ENCODE assay signal across 17 cellular contexts in the genomic region with DNA sequence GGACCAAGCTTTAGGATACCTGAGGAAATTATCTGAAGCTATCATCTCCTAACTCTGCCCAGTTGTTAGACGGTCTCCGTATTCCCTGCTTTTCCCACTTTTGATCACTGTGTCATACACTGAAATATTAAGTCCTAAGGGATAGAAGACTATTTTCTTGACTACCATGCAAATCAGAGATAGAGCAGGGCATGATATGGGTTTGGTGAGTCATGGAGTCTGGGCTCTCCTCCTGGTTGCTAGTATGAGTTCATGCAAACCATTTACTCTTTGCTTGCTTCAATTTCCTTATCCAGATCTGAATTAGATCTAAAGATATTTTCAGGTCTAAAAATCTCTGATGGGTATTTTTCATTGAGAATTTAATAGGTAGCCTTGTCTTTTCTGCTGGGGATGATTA. TPM values are rescaled to one million over a fixed set of nuclear protein-coding genes. Genes with fewer than 3 reads are reported as not detected.
A peak's percentile ranks its signal among the peaks of the same experiment; 100 is the strongest.
DNase-seq lines count a peak whose midpoint lies in the region; ATAC-seq and TF ChIP-seq lines count a peak whose summit lies in the region.
"Had no signal": no experiment of that assay in that cellular context is flagged by ENCODE, and none has a peak within 500 bp of the region (broad histone marks: within the 10 kb centered on the region; RNA-seq: fewer than 3 reads in every experiment).

No MANE protein-coding gene starts in this region.

- H2AFZ ChIP-seq in fibroblast of lung (ENCODE audit: low read length), result no peak overlapping the region
- no peak overlapping the region for H2AFZ ChIP-seq in osteoblast (ENCODE audit: low read length)

- no peaks in the 10 kb centered on the region for H3K27me3 ChIP-seq in RWPE2 (ENCODE audit: insufficient read depth, poor library complexity, severe bottlenecking)
- no peaks in the 10 kb centered on the region for H3K27me3 ChIP-seq in fibroblast of lung (ENCODE audit: control insufficient read depth, insufficient read depth, low read length)
- H3K27me3 ChIP-seq in osteoblast (ENCODE audit: insufficient read depth, low read length), result no peaks in the 10 kb centered on the region
- H3K27me3 ChIP-seq: Peyer's patch, upper lobe of left lung had no signal

- ATAC-seq in RWPE2 (ENCODE audit: low read depth) (peak; percentile 63), HG03442 (IDR thresholded peaks at IDR 0.05; ENCODE audit: unreplicated experiment) (no peak)
- ATAC-seq: left colon had no signal

- H3K4me2 ChIP-seq in fibroblast of lung (ENCODE audit: extremely low read depth, insufficient read depth, low read length) (no peak overlapping the region), osteoblast (ENCODE audit: insufficient read depth, low read length) (no peak overlapping the region)

- TF ChIP-seq CTCF in RWPE2 (IDR thresholded peaks at IDR 0.05; ENCODE audit: poor library complexity, severe bottlenecking) (no peak), fibroblast of lung (conservative IDR thresholded peaks at IDR 0.05 in 1 of 2, IDR thresholded peaks at IDR 0.05 in 1 of 2; ENCODE audit: low read depth in 1 of 2, low read length in 2 of 2) (no peak), osteoblast (IDR thresholded peaks at IDR 0.05; ENCODE audit: extremely low read depth, low read depth, low read length) (no peak)

- H4K20me1 ChIP-seq in fibroblast of lung (ENCODE audit: control insufficient read depth, extremely low read depth, insufficient read depth, low read length) (no peaks in the 10 kb centered on the region), osteoblast (ENCODE audit: insufficient read depth, low read length) (peaks cover 24% of the 10 kb centered on the region)

- H3K4me3 ChIP-seq in RWPE2 (ENCODE audit: severe bottlenecking), result no peak overlapping the region
- no peak overlapping the region for H3K4me3 ChIP-seq in fibroblast of lung (replicated peaks in 1 of 4; ENCODE audit: control extremely low read depth in 1 of 4, insufficient read depth in 1 of 4, low read depth in 3 of 4, low read length in 4 of 4)
- H3K4me3 ChIP-seq in osteoblast (ENCODE audit: insufficient read depth, low read length), result no peak overlapping the region
- H3K4me3 ChIP-seq: Peyer's patch, upper lobe of left lung had no signal

- no peaks in the 10 kb centered on the region for H3K9me3 ChIP-seq in RWPE2 (ENCODE audit: severe bottlenecking)
- H3K9me3 ChIP-seq in fibroblast of lung (ENCODE audit: control insufficient read depth, insufficient read depth, low read depth, low read length), result no peaks in the 10 kb centered on the region
- no peaks in the 10 kb centered on the region for H3K9me3 ChIP-seq in osteoblast (ENCODE audit: low read depth, low read length)
- H3K9me3 ChIP-seq: Peyer's patch, upper lobe of left lung had no signal

- H3K27ac ChIP-seq in RWPE2 (ENCODE audit: poor library complexity, severe bottlenecking) (no peak overlapping the region), fibroblast of lung (ENCODE audit: insufficient read depth, low read length) (no peak overlapping the region), osteoblast (ENCODE audit: low read depth, low read length) (peak overlapping the region; percentile 24)
- H3K27ac ChIP-seq: Peyer's patch, upper lobe of left lung had no signal

- peaks cover 11% of the 10 kb centered on the region for H3K4me1 ChIP-seq in RWPE2 (ENCODE audit: insufficient read depth, poor library complexity, severe bottlenecking)
- no peaks in the 10 kb centered on the region for H3K4me1 ChIP-seq in fibroblast of lung (ENCODE audit: control insufficient read depth, extremely low read depth, insufficient read depth, low read length)
- peaks cover 12% of the 10 kb centered on the region for H3K4me1 ChIP-seq in osteoblast (ENCODE audit: insufficient read depth, low read length)
- H3K4me1 ChIP-seq: Peyer's patch, upper lobe of left lung had no signal

- H3K79me2 ChIP-seq in fibroblast of lung (ENCODE audit: control insufficient read depth, insufficient read depth, low read length) (peaks cover 61% of the 10 kb centered on the region), osteoblast (ENCODE audit: insufficient read depth, low read length) (peaks cover 68% of the 10 kb centered on the region)

- H3K9ac ChIP-seq in fibroblast of lung (ENCODE audit: insufficient read depth, low read length), result no peak overlapping the region

- peak; percentile 15 for DNase-seq in GM04504 (ENCODE audit: low read depth)
- DNase-seq in RWPE2 (ENCODE audit: low spot score), result no peak
- DNase-seq in fibroblast of lung (ENCODE audit: low read depth in 2 of 2), result peak; percentile 50 to 85
- peak; percentile 95 for DNase-seq in osteoblast (ENCODE audit: insufficient read length, low spot score, missing footprints)
- no peak for DNase-seq in activated naive CD4-positive, alpha-beta T cell (lab: John Stamatoyannopoulos, UW)
- no peak for DNase-seq in NCI-H1436 treated with DMSO at 0.1 percent for 48 hours (lab: John Stamatoyannopoulos, UW)
- no peak for DNase-seq in activated gamma-delta T cell treated with Interleukin-2 at 50 U/mL for 16 hours
- DNase-seq: activated CD4-positive, alpha-beta T cell treated with anti-CD3 and anti-CD28 coated beads, Interleukin-2, amount 50 U/mL, for 1 hour; anterior cingulate cortex; C1 segment of cervical spinal cord; glutamatergic neuron; left colon; naive B cell; Peyer's patch; retina; upper lobe of left lung had no signal

- H3K36me3 ChIP-seq in RWPE2 (ENCODE audit: low read depth) (peaks cover 35% of the 10 kb centered on the region), fibroblast of lung (ENCODE audit: control insufficient read depth, insufficient read depth, low read length) (no peaks in the 10 kb centered on the region), osteoblast (ENCODE audit: insufficient read depth, low read length) (no peaks in the 10 kb centered on the region)
- H3K36me3 ChIP-seq: Peyer's patch, upper lobe of left lung had no signal

RNA-seq across cellular contexts. Expression of a gene that starts 55.0 kb away (rescaled TPM):
- total RNA-seq in fibroblast of lung, result 126 and 129 TPM in 2 replicates
- polyA plus RNA-seq in fibroblast of lung, result 144 and 191 TPM in 2 replicates
- 88.9 and 108 TPM in 2 replicates for polyA plus RNA-seq in fibroblast of lung (2012)
- polyA minus RNA-seq in fibroblast of lung (ENCODE audit: low replicate concordance), result 31.2 and 42.8 TPM in 2 replicates
- 81.0 and 96.3 TPM in 2 replicates for total RNA-seq in osteoblast

Comparison
In these comparisons a context has a peak if more than half of its experiments do, and no peak if none do; other contexts are left out.
1. DNase-seq: peak in GM04504 (single experiment), fibroblast of lung (2 of 2) and osteoblast (single experiment); none in RWPE2 (single experiment), activated naive CD4-positive, alpha-beta T cell (0 of 4), NCI-H1436 treated with DMSO at 0.1 percent for 48 hours (single experiment) and activated gamma-delta T cell treated with Interleukin-2 at 50 U/mL for 16 hours (single experiment).